20 cellular contexts compared by ENCODE assay signal in genomic region chr1:201783572-201783971, GRCh38. TPM values are rescaled to one million over a fixed set of nuclear protein-coding genes. Genes with fewer than 3 reads are reported as not detected.
DNase-seq lines count a peak whose midpoint lies in the region; ATAC-seq, FAIRE-seq and TF ChIP-seq lines count a peak whose summit lies in the region.
"Had no signal": no experiment of that assay in that cellular context is flagged by ENCODE, and none has a peak within 500 bp of the region (broad histone marks: within the 10 kb centered on the region; RNA-seq: fewer than 3 reads in every experiment).

No MANE protein-coding gene starts in this region.

- no peak overlapping the region for H3K4me3 ChIP-seq in ACC112 (ENCODE audit: low read depth, low read length)
- no peak overlapping the region for H3K4me3 ChIP-seq in GM23248
- no peak overlapping the region for H3K4me3 ChIP-seq in epithelial cell of proximal tubule (ENCODE audit: low read depth, low read length)
- H3K4me3 ChIP-seq: mucosa of descending colon had no signal

- H3K9ac ChIP-seq in GM23248: no peak overlapping the region
- H3K9ac ChIP-seq: KMS-11 had no signal

- H4K20me1 ChIP-seq in GM23248 (ENCODE audit: insufficient read depth): no peaks in the 10 kb centered on the region

- peaks cover 3% of the 10 kb centered on the region for H3K4me1 Mint-ChIP-seq in T-helper 17 cell
- H3K4me1 Mint-ChIP-seq: activated T-helper 17 cell treated with anti-CD3 and anti-CD28 coated beads, Interleukin-2, amount 50 U/mL, for 72 hours; stimulated activated memory B cell treated with anti-CD40 and anti-IgM and Interleukin-4, amounts not matched to agents 10 μg/mL and 1 μg/mL and 100 μg/mL, for 72 hours had no signal

- no peak for FAIRE-seq in urothelium cell line (lab: Jason Lieb, UNC)

- H3K9me2 ChIP-seq in GM23248 (ENCODE audit: insufficient read depth): no peaks in the 10 kb centered on the region

- H3K9me3 ChIP-seq in GM23248 (ENCODE audit: low read depth) (no peaks in the 10 kb centered on the region), T-helper 17 cell (ENCODE audit: control insufficient read depth, low read length, poor library complexity, severe bottlenecking) (no peaks in the 10 kb centered on the region)
- H3K9me3 ChIP-seq: mucosa of descending colon had no signal

- peaks cover 57% of the 10 kb centered on the region for H3K4me1 ChIP-seq in ACC112 (ENCODE audit: control insufficient read depth, insufficient read depth, low read length, unreplicated experiment)
- peaks cover 40% of the 10 kb centered on the region for H3K4me1 ChIP-seq in GM23248 (ENCODE audit: insufficient read depth)

- no peaks in the 10 kb centered on the region for H3K27me3 ChIP-seq in ACC112 (ENCODE audit: insufficient read depth, low read length)
- no peaks in the 10 kb centered on the region for H3K27me3 ChIP-seq in GM23248 (replicated peaks; ENCODE audit: insufficient read depth)

- TF ChIP-seq CTCF in epithelial cell of proximal tubule (conservative IDR thresholded peaks at IDR 0.05; ENCODE audit: low read depth, low read length): peak; percentile 23

- DNase-seq in GM23248 (no peak), T-helper 17 cell (no peak), epithelial cell of proximal tubule (ENCODE audit: low read depth) (no peak), anterior cingulate cortex (lab: John Stamatoyannopoulos, UW) (no peak), NCI-H2196 treated with DMSO at 0.1 percent for 48 hours (lab: John Stamatoyannopoulos, UW; ENCODE audit: unreplicated experiment) (no peak), urothelium cell line (ENCODE audit: low spot score) (no peak), NCI-H510A (lab: John Stamatoyannopoulos, UW) (no peak)
- DNase-seq: AML-193; Calu3; foreskin melanocyte; left colon; mucosa of descending colon; NCI-H1092 treated with DMSO at 0.1 percent for 48 hours; Right ventricle myocardium superior; stimulated activated CD4-positive, alpha-beta T cell treated with anti-CD3 and anti-CD28 coated beads, Interleukin-12 subunit alpha, Interleukin-12 subunit beta, amount 100 ng/mL, for 4 hours; T-helper 2 cell had no signal

- H3K36me3 ChIP-seq in ACC112 (ENCODE audit: insufficient read depth, low read length): peaks cover 69% of the 10 kb centered on the region
- peaks cover 77% of the 10 kb centered on the region for H3K36me3 ChIP-seq in GM23248 (ENCODE audit: low read depth)

- H3K79me2 ChIP-seq in ACC112 (ENCODE audit: control insufficient read depth, insufficient read depth, low read length, unreplicated experiment): peaks cover 31% of the 10 kb centered on the region
- H3K79me2 ChIP-seq in GM23248 (ENCODE audit: insufficient read depth): peaks cover 91% of the 10 kb centered on the region

- in situ Hi-C loops in GM23248 (cut with MboI): no loop called here

- peak overlapping the region; percentile 16 for H3K27ac Mint-ChIP-seq in T-helper 17 cell
- H3K27ac Mint-ChIP-seq: activated T-helper 17 cell treated with anti-CD3 and anti-CD28 coated beads, Interleukin-2, amount 50 U/mL, for 72 hours; stimulated activated memory B cell treated with anti-CD40 and anti-IgM and Interleukin-4, amounts not matched to agents 10 μg/mL and 1 μg/mL and 100 μg/mL, for 72 hours had no signal

- H3K27ac ChIP-seq in ACC112 (ENCODE audit: low read depth, low read length) (peak overlapping the region; percentile 8; the same call in 1 of the 2 replicates), GM23248 (peak overlapping the region; percentile 25; the same call in 1 of the 2 replicates)
- H3K27ac ChIP-seq: KMS-11 had no signal

- H2AFZ ChIP-seq in ACC112 (ENCODE audit: low read length, unreplicated experiment): no peak overlapping the region
- H2AFZ ChIP-seq in GM23248: no peak overlapping the region

- no peaks in the 10 kb centered on the region for H3K27me3 Mint-ChIP-seq in T-helper 17 cell
- H3K27me3 Mint-ChIP-seq: activated T-helper 17 cell treated with anti-CD3 and anti-CD28 coated beads, Interleukin-2, amount 50 U/mL, for 72 hours; stimulated activated memory B cell treated with anti-CD40 and anti-IgM and Interleukin-4, amounts not matched to agents 10 μg/mL and 1 μg/mL and 100 μg/mL, for 72 hours had no signal

- 80 to 85% methylated on average over 6 of the region's 6 CpGs for WGBS in GM23248 (ENCODE audit: low coverage in 1 of 2, low lambda C conversion rate in 2 of 2, missing lambda C conversion rate in 2 of 2), 2 experiments

- no peak overlapping the region for H3K4me3 Mint-ChIP-seq in T-helper 17 cell
- H3K4me3 Mint-ChIP-seq: activated T-helper 17 cell treated with anti-CD3 and anti-CD28 coated beads, Interleukin-2, amount 50 U/mL, for 72 hours; stimulated activated memory B cell treated with anti-CD40 and anti-IgM and Interleukin-4, amounts not matched to agents 10 μg/mL and 1 μg/mL and 100 μg/mL, for 72 hours had no signal

- H3K4me2 ChIP-seq in GM23248 (ENCODE audit: unreplicated experiment): no peak overlapping the region
- H3K4me2 ChIP-seq: KMS-11 had no signal

- no peak for ATAC-seq in T-helper 17 cell
- ATAC-seq: activated T-helper 17 cell treated with anti-CD3 and anti-CD28 coated beads, Interleukin-2, amount 50 U/mL, for 72 hours; left colon; mucosa of descending colon; stimulated activated memory B cell treated with anti-CD40 and anti-IgM and Interleukin-4, amounts not matched to agents 10 μg/mL and 1 μg/mL and 100 μg/mL, for 72 hours had no signal

- peaks cover 2% of the 10 kb centered on the region for H3K36me3 Mint-ChIP-seq in T-helper 17 cell (ENCODE audit: low read depth)
- H3K36me3 Mint-ChIP-seq: stimulated activated memory B cell treated with anti-CD40 and anti-IgM and Interleukin-4, amounts not matched to agents 10 μg/mL and 1 μg/mL and 100 μg/mL, for 72 hours had no signal

- peaks cover 85% of the 10 kb centered on the region for H3F3A ChIP-seq in GM23248 (ENCODE audit: insufficient read depth)

RNA-seq across cellular contexts. Expression of gene IPO9, which starts 45.4 kb away (rescaled TPM):
- 17.6 and 18.3 TPM in 2 replicates for total RNA-seq in GM23248 (2014; rRNA removed; shearing (Covaris generic))
- polyA plus RNA-seq in GM23248 (2016; fragmentation: Nextera tagmentation; extraction: Ambion mirVana): 52.4 and 53.8 TPM in 2 replicates
- total RNA-seq in T-helper 17 cell: 10 to 100 TPM; 24.0 to 29.3 TPM
- 16.3 and 21.7 TPM in 2 replicates for total RNA-seq in epithelial cell of proximal tubule
